ENCODE assay signal across 1 cellular context in the genomic region with DNA sequence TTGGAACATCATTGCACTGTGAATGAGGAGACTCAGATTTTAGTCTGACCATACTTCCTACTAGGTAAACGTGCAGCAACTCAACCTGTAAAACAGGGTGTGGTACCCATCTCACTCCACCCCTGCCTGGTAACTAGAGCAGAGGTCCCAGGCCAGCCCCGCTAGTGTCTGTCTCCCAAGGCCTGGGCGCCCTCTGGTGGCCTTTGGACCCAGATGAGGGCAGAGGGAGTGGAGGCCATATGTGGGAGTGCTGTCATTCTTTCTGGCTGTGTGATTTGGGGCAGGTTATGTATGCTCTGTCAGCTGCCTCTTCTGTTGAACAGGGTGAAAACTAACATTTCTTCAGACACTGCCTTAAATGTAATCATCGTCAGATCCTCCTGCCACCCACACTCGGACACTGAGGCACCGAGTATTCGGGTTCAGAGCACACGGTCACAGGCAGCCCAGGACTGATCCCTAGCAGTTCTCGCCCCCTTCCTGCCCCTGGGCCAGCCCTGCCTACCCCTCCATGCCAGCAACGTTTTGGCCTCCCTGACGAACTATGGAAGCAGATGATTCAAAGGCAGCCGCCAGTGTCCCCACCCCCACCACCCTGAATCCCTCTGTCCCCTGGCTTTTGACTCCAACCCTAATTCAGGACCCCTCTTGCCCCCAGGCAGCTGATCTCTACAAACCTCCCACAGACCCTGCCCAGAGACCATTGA.
TF ChIP-seq lines count a peak whose summit lies in the region.

No MANE protein-coding gene starts in this region.

TF ChIP-seq in K562, 482 proteins besides CTCF, POLR2A, EP300 and RAD21 (continued from another document and continues in another):
- TF ChIP-seq ZHX1 (conservative IDR thresholded peaks at IDR 0.05; ENCODE audit: low read length) (no peak), CCNT2 (IDR thresholded peaks at IDR 0.05; ENCODE audit: borderline replicate concordance, extremely low read depth, insufficient read length, low read depth, low read length) (no peak), OTX1 (CRISPR knock-in tag; IDR thresholded peaks at IDR 0.05) (no peak), ATF3 (IDR thresholded peaks at IDR 0.05) (no peak), ATF3 (CRISPR knock-in tag; conservative IDR thresholded peaks at IDR 0.05) (no peak), EP400 (IDR thresholded peaks at IDR 0.05) (no peak), RBM17 (IDR thresholded peaks at IDR 0.05; ENCODE audit: borderline replicate concordance, low read depth, low read length) (no peak), ZNF583 (CRISPR knock-in tag; IDR thresholded peaks at IDR 0.05) (0 out of 2 replicates have a peak, but pooled peaks have one; percentile 24), RBM22 (IDR thresholded peaks at IDR 0.05; ENCODE audit: low read depth, low read length, poor library complexity, severe bottlenecking) (no peak), DIDO1 (tag; IDR thresholded peaks at IDR 0.05; ENCODE audit: low read depth) (no peak), NONO (IDR thresholded peaks at IDR 0.05; ENCODE audit: low read depth in 2 of 2, low read length in 1 of 2) (0 out of 4 replicates have a peak, but pooled peaks of 1 of the 2 experiments have one; percentile 38), ELK1 (CRISPR knock-in tag; IDR thresholded peaks at IDR 0.05) (no peak), ZNF655 (CRISPR knock-in tag; IDR thresholded peaks at IDR 0.05) (no peak), TEAD4 (IDR thresholded peaks at IDR 0.05; ENCODE audit: low read length) (peak; percentile 42; the same call in 1 of the 2 replicates), TEAD4 (CRISPR knock-in tag; IDR thresholded peaks at IDR 0.05; ENCODE audit: borderline replicate concordance) (no peak), GTF2E2 (tag; IDR thresholded peaks at IDR 0.05) (no peak), CHCHD3 (CRISPR knock-in tag; IDR thresholded peaks at IDR 0.05) (no peak), ZBTB7A (IDR thresholded peaks at IDR 0.05; ENCODE audit: borderline replicate concordance, control insufficient read depth, low read depth, low read length) (no peak), SMARCA4 (IDR thresholded peaks at IDR 0.05) (no peak), ZNF561 (CRISPR knock-in tag; conservative IDR thresholded peaks at IDR 0.05) (no peak), NR2C2 (CRISPR knock-in tag; IDR thresholded peaks at IDR 0.05) (0 out of 2 replicates have a peak, but pooled peaks have one; percentile 4), NR2C2 (tag; IDR thresholded peaks at IDR 0.05) (no peak), MBD2 (IDR thresholded peaks at IDR 0.05; ENCODE audit: borderline replicate concordance, low read depth) (no peak), ZC3H11A (IDR thresholded peaks at IDR 0.05; ENCODE audit: low read depth, low read length) (no peak), ZNF263 (CRISPR knock-in tag; IDR thresholded peaks at IDR 0.05; ENCODE audit: borderline replicate concordance) (peak; percentile 49; the same call in 1 of the 2 replicates), MCM3 (IDR thresholded peaks at IDR 0.05) (no peak), ZNF239 (CRISPR knock-in tag; IDR thresholded peaks at IDR 0.05) (no peak), ZNF184 (CRISPR knock-in tag; IDR thresholded peaks at IDR 0.05) (no peak), TRIM24 (IDR thresholded peaks at IDR 0.05) (no peak), ZNF589 (CRISPR knock-in tag; IDR thresholded peaks at IDR 0.05; ENCODE audit: low read depth) (no peak), PHF21A (IDR thresholded peaks at IDR 0.05; ENCODE audit: borderline replicate concordance, low read depth) (no peak), ZNF217 (CRISPR knock-in tag; IDR thresholded peaks at IDR 0.05) (no peak), TEAD1 (CRISPR knock-in tag; IDR thresholded peaks at IDR 0.05) (no peak), ZKSCAN1 (IDR thresholded peaks at IDR 0.05; ENCODE audit: low read depth, low read length) (no peak), ZNF224 (CRISPR knock-in tag; IDR thresholded peaks at IDR 0.05) (no peak; the same call in 1 of the 2 replicates), CBX8 (IDR thresholded peaks at IDR 0.05; ENCODE audit: borderline replicate concordance, extremely low read depth, low read depth, low read length, poor library complexity, severe bottlenecking) (no peak), MTA1 (IDR thresholded peaks at IDR 0.05; ENCODE audit: borderline replicate concordance) (no peak), NFIX (CRISPR knock-in tag; IDR thresholded peaks at IDR 0.05; ENCODE audit: low read depth) (no peak), CREB5 (CRISPR knock-in tag; IDR thresholded peaks at IDR 0.05) (no peak), PYGO2 (tag; IDR thresholded peaks at IDR 0.05) (no peak), ZNF41 (CRISPR knock-in tag; conservative IDR thresholded peaks at IDR 0.05) (no peak), HDAC8 (tag; IDR thresholded peaks at IDR 0.05) (no peak), ZNF445 (CRISPR knock-in tag; IDR thresholded peaks at IDR 0.05; ENCODE audit: low read depth) (no peak), TCF3 (CRISPR knock-in tag; IDR thresholded peaks at IDR 0.05) (peak; percentile 28; the same call in 1 of the 2 replicates), SNAPC5 (CRISPR knock-in tag; IDR thresholded peaks at IDR 0.05) (no peak), POU5F1 (IDR thresholded peaks at IDR 0.05; ENCODE audit: borderline replicate concordance, low read depth, low read length, partially characterized antibody) (no peak), POLR2H (tag; IDR thresholded peaks at IDR 0.05; ENCODE audit: low read depth) (no peak)
- TF ChIP-seq, protein P1, sequence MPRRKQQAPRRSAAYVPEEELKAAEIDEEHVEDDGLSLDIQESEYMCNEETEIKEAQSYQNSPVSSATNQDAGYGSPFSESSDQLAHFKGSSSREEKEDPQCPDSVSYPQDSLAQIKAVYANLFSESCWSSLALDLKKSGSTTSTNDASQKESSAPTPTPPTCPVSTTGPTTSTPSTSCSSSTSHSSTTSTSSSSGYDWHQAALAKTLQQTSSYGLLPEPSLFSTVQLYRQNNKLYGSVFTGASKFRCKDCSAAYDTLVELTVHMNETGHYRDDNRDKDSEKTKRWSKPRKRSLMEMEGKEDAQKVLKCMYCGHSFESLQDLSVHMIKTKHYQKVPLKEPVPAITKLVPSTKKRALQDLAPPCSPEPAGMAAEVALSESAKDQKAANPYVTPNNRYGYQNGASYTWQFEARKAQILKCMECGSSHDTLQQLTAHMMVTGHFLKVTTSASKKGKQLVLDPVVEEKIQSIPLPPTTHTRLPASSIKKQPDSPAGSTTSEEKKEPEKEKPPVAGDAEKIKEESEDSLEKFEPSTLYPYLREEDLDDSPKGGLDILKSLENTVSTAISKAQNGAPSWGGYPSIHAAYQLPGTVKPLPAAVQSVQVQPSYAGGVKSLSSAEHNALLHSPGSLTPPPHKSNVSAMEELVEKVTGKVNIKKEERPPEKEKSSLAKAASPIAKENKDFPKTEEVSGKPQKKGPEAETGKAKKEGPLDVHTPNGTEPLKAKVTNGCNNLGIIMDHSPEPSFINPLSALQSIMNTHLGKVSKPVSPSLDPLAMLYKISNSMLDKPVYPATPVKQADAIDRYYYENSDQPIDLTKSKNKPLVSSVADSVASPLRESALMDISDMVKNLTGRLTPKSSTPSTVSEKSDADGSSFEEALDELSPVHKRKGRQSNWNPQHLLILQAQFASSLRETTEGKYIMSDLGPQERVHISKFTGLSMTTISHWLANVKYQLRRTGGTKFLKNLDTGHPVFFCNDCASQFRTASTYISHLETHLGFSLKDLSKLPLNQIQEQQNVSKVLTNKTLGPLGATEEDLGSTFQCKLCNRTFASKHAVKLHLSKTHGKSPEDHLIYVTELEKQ (CRISPR knock-in tag; IDR thresholded peaks at IDR 0.05), result no peak
- TF ChIP-seq, protein P2, sequence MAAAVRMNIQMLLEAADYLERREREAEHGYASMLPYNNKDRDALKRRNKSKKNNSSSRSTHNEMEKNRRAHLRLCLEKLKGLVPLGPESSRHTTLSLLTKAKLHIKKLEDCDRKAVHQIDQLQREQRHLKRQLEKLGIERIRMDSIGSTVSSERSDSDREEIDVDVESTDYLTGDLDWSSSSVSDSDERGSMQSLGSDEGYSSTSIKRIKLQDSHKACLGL (CRISPR knock-in tag; IDR thresholded peaks at IDR 0.05; ENCODE audit: borderline replicate concordance, poor library complexity, severe bottlenecking), result no peak
- TF ChIP-seq, protein P3, sequence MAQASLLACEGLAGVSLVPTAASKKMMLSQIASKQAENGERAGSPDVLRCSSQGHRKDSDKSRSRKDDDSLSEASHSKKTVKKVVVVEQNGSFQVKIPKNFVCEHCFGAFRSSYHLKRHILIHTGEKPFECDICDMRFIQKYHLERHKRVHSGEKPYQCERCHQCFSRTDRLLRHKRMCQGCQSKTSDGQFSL (CRISPR knock-in tag; IDR thresholded peaks at IDR 0.05), result 0 out of 2 replicates have a peak, but pooled peaks have one; percentile 27
- TF ChIP-seq, protein P3 (tag; IDR thresholded peaks at IDR 0.05), result no peak
- TF ChIP-seq, protein P4, sequence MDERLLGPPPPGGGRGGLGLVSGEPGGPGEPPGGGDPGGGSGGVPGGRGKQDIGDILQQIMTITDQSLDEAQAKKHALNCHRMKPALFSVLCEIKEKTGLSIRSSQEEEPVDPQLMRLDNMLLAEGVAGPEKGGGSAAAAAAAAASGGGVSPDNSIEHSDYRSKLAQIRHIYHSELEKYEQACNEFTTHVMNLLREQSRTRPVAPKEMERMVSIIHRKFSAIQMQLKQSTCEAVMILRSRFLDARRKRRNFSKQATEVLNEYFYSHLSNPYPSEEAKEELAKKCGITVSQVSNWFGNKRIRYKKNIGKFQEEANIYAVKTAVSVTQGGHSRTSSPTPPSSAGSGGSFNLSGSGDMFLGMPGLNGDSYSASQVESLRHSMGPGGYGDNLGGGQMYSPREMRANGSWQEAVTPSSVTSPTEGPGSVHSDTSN (CRISPR knock-in tag; IDR thresholded peaks at IDR 0.05; ENCODE audit: low read depth), result no peak
- TF ChIP-seq, protein P4 (tag; conservative IDR thresholded peaks at IDR 0.05; ENCODE audit: low read depth), result peak; percentile 36
